Comparison of ENCODE assay signal across 13 cellular contexts in genomic region chr17:16446338-16446983, GRCh38. TPM values are rescaled to one million over a fixed set of nuclear protein-coding genes. Genes with fewer than 3 reads are reported as not detected.
DNase-seq lines count a peak whose midpoint lies in the region; ATAC-seq, FAIRE-seq and TF ChIP-seq lines count a peak whose summit lies in the region.
"Had no signal": no experiment of that assay in that cellular context is flagged by ENCODE, and none has a peak within 500 bp of the region (broad histone marks: within the 10 kb centered on the region; RNA-seq: fewer than 3 reads in every experiment).

No MANE protein-coding gene starts in this region.

- ATAC-seq in HG03442 (IDR thresholded peaks at IDR 0.05; ENCODE audit: unreplicated experiment): no peak
- ATAC-seq: activated T-cell treated with anti-CD3 and anti-CD28 coated beads, Interleukin-2, amount 50 U/mL, for 72 hours; left lung had no signal

- H3K27ac ChIP-seq in HUES64 (ENCODE audit: low read depth, low read length) (peak overlapping the region; percentile 26; the same call in 1 of the 2 replicates), astrocyte (ENCODE audit: low read depth, low read length) (no peak overlapping the region)
- H3K27ac ChIP-seq: left lung had no signal

- H3K27me3 Mint-ChIP-seq in activated T-cell treated with anti-CD3 and anti-CD28 coated beads, Interleukin-2, amount 50 U/mL, for 24 hours: no peaks in the 10 kb centered on the region
- H3K27me3 Mint-ChIP-seq in astrocyte (ENCODE audit: low read depth, unreplicated experiment): no peaks in the 10 kb centered on the region
- H3K27me3 Mint-ChIP-seq in neural crest cell (ENCODE audit: low read depth): peaks cover 6% of the 10 kb centered on the region

- H3K4me1 ChIP-seq in HUES64 (ENCODE audit: insufficient read depth, low read length) (peaks cover 10% of the 10 kb centered on the region; the same call in 1 of the 2 replicates), astrocyte (ENCODE audit: insufficient read depth, low read length) (peaks cover 16% of the 10 kb centered on the region)

- H3K4me3 ChIP-seq in HUES64 (ENCODE audit: low read length): no peak overlapping the region
- H3K4me3 ChIP-seq in astrocyte (ENCODE audit: insufficient read depth, low read depth, low read length): no peak overlapping the region
- H3K4me3 ChIP-seq: coronary artery, left lung, pancreas had no signal

- 88% methylated on average over 12 of the region's 12 CpGs for WGBS in HUES64

- no peak for FAIRE-seq in astrocyte (lab: Jason Lieb, UNC)
- FAIRE-seq: pancreas had no signal

- H3K4me2 ChIP-seq in astrocyte (ENCODE audit: low read length): no peak overlapping the region

- TF ChIP-seq CTCF in astrocyte (IDR thresholded peaks at IDR 0.05; ENCODE audit: insufficient read depth, low read depth, low read length): no peak
- no peak for TF ChIP-seq CTCF in neural crest cell (conservative IDR thresholded peaks at IDR 0.05)

- peaks cover 24% of the 10 kb centered on the region for H3K79me2 ChIP-seq in astrocyte (ENCODE audit: insufficient read depth, low read length)

- no peaks in the 10 kb centered on the region for H3K9me3 ChIP-seq in HUES64 (ENCODE audit: insufficient read depth, low read depth, low read length)
- no peaks in the 10 kb centered on the region for H3K9me3 ChIP-seq in astrocyte (ENCODE audit: insufficient read depth, low read depth, low read length)
- H3K9me3 ChIP-seq: left lung, pancreas had no signal

- H3K27me3 ChIP-seq in HUES64 (ENCODE audit: insufficient read depth, low read length) (no peaks in the 10 kb centered on the region), astrocyte (ENCODE audit: insufficient read depth, low read length) (no peaks in the 10 kb centered on the region)
- H3K27me3 ChIP-seq: left lung, pancreas had no signal

- H3K4me1 Mint-ChIP-seq in activated T-cell treated with anti-CD3 and anti-CD28 coated beads, Interleukin-2, amount 50 U/mL, for 24 hours (ENCODE audit: low read depth): peaks cover 70% of the 10 kb centered on the region
- H3K4me1 Mint-ChIP-seq in astrocyte (ENCODE audit: low read depth, unreplicated experiment) (peaks cover 20% of the 10 kb centered on the region), neural crest cell (peaks cover 46% of the 10 kb centered on the region)

- no peak overlapping the region for H2AFZ ChIP-seq in astrocyte (ENCODE audit: low read depth, low read length)

- peak overlapping the region; percentile 82 for H3K27ac Mint-ChIP-seq in activated T-cell treated with anti-CD3 and anti-CD28 coated beads, Interleukin-2, amount 50 U/mL, for 24 hours
- H3K27ac Mint-ChIP-seq in astrocyte (ENCODE audit: unreplicated experiment): peak overlapping the region; percentile 3
- H3K27ac Mint-ChIP-seq in neural crest cell (ENCODE audit: unreplicated experiment): peak overlapping the region; percentile 46
- H3K27ac Mint-ChIP-seq: activated T-cell treated with anti-CD3 and anti-CD28 coated beads, Interleukin-2, amount 50 U/mL, for 72 hours had no signal

- no peak overlapping the region for H3K4me3 Mint-ChIP-seq in activated T-cell treated with anti-CD3 and anti-CD28 coated beads, Interleukin-2, amount 50 U/mL, for 24 hours
- no peak overlapping the region for H3K4me3 Mint-ChIP-seq in astrocyte (ENCODE audit: unreplicated experiment)
- H3K4me3 Mint-ChIP-seq in neural crest cell: peak overlapping the region; percentile 23
- H3K4me3 Mint-ChIP-seq: activated T-cell treated with anti-CD3 and anti-CD28 coated beads, Interleukin-2, amount 50 U/mL, for 72 hours had no signal

- no peak for DNase-seq in activated T-cell treated with anti-CD3 and anti-CD28 coated beads, Interleukin-2, amount 50 U/mL, for 24 hours
- DNase-seq in activated T-cell treated with anti-CD3 and anti-CD28 coated beads for 4 hours: no peak
- no peak for DNase-seq in astrocyte (ENCODE audit: low read depth)
- DNase-seq in neural crest cell (ENCODE audit: low read depth, low spot score): no peak
- no peak for DNase-seq in stimulated activated CD4-positive, alpha-beta T cell treated with anti-CD3 and anti-CD28 coated beads, Interleukin-2, amount 100 ng/mL, for 48 hours
- no peak for DNase-seq in activated effector memory CD4-positive, alpha-beta T cell treated with Interleukin-2 at 50 U/mL for 16 hours
- DNase-seq: activated T-cell treated with anti-CD3 and anti-CD28 coated beads, Interleukin-2, amount 50 U/mL, for 72 hours; left lung; NCI-H1092 treated with DMSO at 0.1 percent for 48 hours had no signal

- H3K9ac ChIP-seq in HUES64 (ENCODE audit: low read depth, low read length) (no peak overlapping the region), astrocyte (ENCODE audit: low read length) (no peak overlapping the region)

- peaks cover 60% of the 10 kb centered on the region for H3K36me3 ChIP-seq in HUES64 (ENCODE audit: insufficient read depth, low read length)
- H3K36me3 ChIP-seq in astrocyte (ENCODE audit: insufficient read depth, low read length): peaks cover 30% of the 10 kb centered on the region

- no peaks in the 10 kb centered on the region for H3K9me3 Mint-ChIP-seq in activated T-cell treated with anti-CD3 and anti-CD28 coated beads, Interleukin-2, amount 50 U/mL, for 24 hours
- H3K9me3 Mint-ChIP-seq in astrocyte (ENCODE audit: unreplicated experiment): no peaks in the 10 kb centered on the region
- H3K9me3 Mint-ChIP-seq in neural crest cell: no peaks in the 10 kb centered on the region
- H3K9me3 Mint-ChIP-seq: activated T-cell treated with anti-CD3 and anti-CD28 coated beads, Interleukin-2, amount 50 U/mL, for 72 hours had no signal

- H4K20me1 ChIP-seq in astrocyte (ENCODE audit: insufficient read depth, low read length): peaks cover 88% of the 10 kb centered on the region

- H3K36me3 Mint-ChIP-seq in activated T-cell treated with anti-CD3 and anti-CD28 coated beads, Interleukin-2, amount 50 U/mL, for 24 hours (ENCODE audit: low read depth): peaks cover 94% of the 10 kb centered on the region
- H3K36me3 Mint-ChIP-seq in astrocyte (ENCODE audit: low read depth, unreplicated experiment) (peaks cover 25% of the 10 kb centered on the region), neural crest cell (ENCODE audit: low read depth) (peaks cover 25% of the 10 kb centered on the region)

RNA-seq across cellular contexts. Expression of gene TRPV2, which starts 31.1 kb away (rescaled TPM):
- 1.2 TPM for polyA plus RNA-seq in HUES64 (2013, experiment 1 of 2)
- 2.0 TPM for polyA plus RNA-seq in HUES64 (2013, experiment 2 of 2)
- total RNA-seq in astrocyte (0.50 and 0.86 TPM in 2 replicates), neural crest cell (0.98 and 1.3 TPM in 2 replicates)

RNA-seq across cellular contexts. Expression of gene LRRC75A, which starts 45.5 kb away (rescaled TPM):
- polyA plus RNA-seq in HUES64 (2013, experiment 1 of 2): 3.3 TPM
- polyA plus RNA-seq in HUES64 (2013, experiment 2 of 2): 5.5 TPM
- 0.36 TPM in 2 replicates for total RNA-seq in astrocyte
- 5.6 and 7.2 TPM in 2 replicates for total RNA-seq in neural crest cell

Comparison
In these comparisons a context has a peak if more than half of its experiments do, and no peak if none do; other contexts are left out.
1. H3K27ac Mint-ChIP-seq: peak in every context shown above with its lines; median percentile 82 in activated T-cell treated with anti-CD3 and anti-CD28 coated beads, Interleukin-2, amount 50 U/mL, for 24 hours; 46 in neural crest cell; 3 in astrocyte.